10 cellular contexts compared by ENCODE assay signal in the genomic region with DNA sequence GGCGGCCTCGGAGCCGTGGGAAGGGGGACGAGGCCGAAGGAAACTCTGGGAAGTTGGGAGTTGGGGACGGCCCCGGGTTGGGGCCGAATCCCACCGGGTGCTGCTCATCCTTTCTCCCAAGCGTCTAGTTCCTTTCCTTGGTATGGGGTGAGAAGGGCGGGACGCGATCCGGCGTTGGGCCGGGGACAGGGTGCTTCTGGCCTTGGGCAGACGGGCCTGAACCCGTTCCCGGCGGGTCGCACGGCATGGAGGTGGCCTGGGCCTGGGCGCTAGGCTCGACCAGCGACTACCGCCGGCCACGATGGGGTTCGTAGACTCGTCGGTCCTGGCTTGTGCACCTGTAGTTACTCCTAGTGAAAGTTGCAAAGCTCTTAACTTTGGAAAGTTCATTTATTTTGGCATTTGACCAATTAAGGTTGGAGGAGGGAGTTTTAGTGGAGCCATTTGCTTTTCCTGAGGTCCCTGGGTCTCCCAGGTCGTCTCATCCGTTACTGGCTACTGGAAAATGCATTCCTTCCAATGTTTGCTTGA. TPM values are rescaled to one million over a fixed set of nuclear protein-coding genes. Genes with fewer than 3 reads are reported as not detected.
DNase-seq lines count a peak whose midpoint lies in the region; ATAC-seq, FAIRE-seq and TF ChIP-seq lines count a peak whose summit lies in the region.
"Had no signal": no experiment of that assay in that cellular context is flagged by ENCODE, and none has a peak within 500 bp of the region (broad histone marks: within the 10 kb centered on the region; RNA-seq: fewer than 3 reads in every experiment).

No MANE protein-coding gene starts in this region.

- ATAC-seq in stimulated activated memory B cell treated with anti-CD40 and anti-IgM and Interleukin-4, amounts not matched to agents 10 μg/mL and 1 μg/mL and 100 μg/mL, for 72 hours: no peak

- peak overlapping the region; percentile 52 for H3K4me3 ChIP-seq in astrocyte of the cerebellum (ENCODE audit: low read depth, low read length)
- H3K4me3 ChIP-seq in kidney epithelial cell (ENCODE audit: low read depth, low read length): peak overlapping the region; percentile 41

- no peaks in the 10 kb centered on the region for H3K36me3 Mint-ChIP-seq in T-helper 2 cell treated with Interferon-gamma antibody and Interleukin-4, amounts not matched to agents 5 μg/mL and 100 μg/mL, for 36 hours (ENCODE audit: low read depth)
- no peaks in the 10 kb centered on the region for H3K36me3 Mint-ChIP-seq in stimulated activated memory B cell treated with anti-CD40 and anti-IgM and Interleukin-4, amounts not matched to agents 10 μg/mL and 1 μg/mL and 100 μg/mL, for 72 hours

- no peak for DNase-seq in T-helper 2 cell treated with Interferon-gamma antibody and Interleukin-4, amounts not matched to agents 5 μg/mL and 100 μg/mL, for 36 hours (ENCODE audit: low spot score)
- DNase-seq in T-helper 2 cell (no peak), astrocyte of the cerebellum (ENCODE audit: low read depth) (no peak), kidney epithelial cell (ENCODE audit: low read depth) (no peak), foreskin melanocyte (no peak), T-helper 9 cell (no peak), GM19239 (ENCODE audit: insufficient read length, low spot score) (no peak)
- DNase-seq: activated naive CD4-positive, alpha-beta T cell treated with Interleukin-2 at 50 U/mL for 16 hours had no signal

- peak overlapping the region; percentile 38 for H3K4me3 Mint-ChIP-seq in T-helper 2 cell treated with Interferon-gamma antibody and Interleukin-4, amounts not matched to agents 5 μg/mL and 100 μg/mL, for 36 hours
- peak overlapping the region; percentile 71 for H3K4me3 Mint-ChIP-seq in stimulated activated memory B cell treated with anti-CD40 and anti-IgM and Interleukin-4, amounts not matched to agents 10 μg/mL and 1 μg/mL and 100 μg/mL, for 72 hours
- H3K4me3 Mint-ChIP-seq: stimulated activated naive CD8-positive, alpha-beta T cell treated with anti-CD3 and anti-CD28 coated beads, Interleukin-15, Interleukin-2, amounts not matched to agents 100 ng/mL and 50 ng/mL, for 24 hours had no signal

- H3K27me3 Mint-ChIP-seq in T-helper 2 cell treated with Interferon-gamma antibody and Interleukin-4, amounts not matched to agents 5 μg/mL and 100 μg/mL, for 36 hours (ENCODE audit: low read depth): peaks cover 45% of the 10 kb centered on the region
- peaks cover 51% of the 10 kb centered on the region for H3K27me3 Mint-ChIP-seq in stimulated activated memory B cell treated with anti-CD40 and anti-IgM and Interleukin-4, amounts not matched to agents 10 μg/mL and 1 μg/mL and 100 μg/mL, for 72 hours

- H3K4me1 Mint-ChIP-seq in T-helper 2 cell treated with Interferon-gamma antibody and Interleukin-4, amounts not matched to agents 5 μg/mL and 100 μg/mL, for 36 hours (ENCODE audit: low read depth): no peaks in the 10 kb centered on the region
- peaks cover 6% of the 10 kb centered on the region for H3K4me1 Mint-ChIP-seq in stimulated activated memory B cell treated with anti-CD40 and anti-IgM and Interleukin-4, amounts not matched to agents 10 μg/mL and 1 μg/mL and 100 μg/mL, for 72 hours

- no peaks in the 10 kb centered on the region for H3K9me3 Mint-ChIP-seq in T-helper 2 cell treated with Interferon-gamma antibody and Interleukin-4, amounts not matched to agents 5 μg/mL and 100 μg/mL, for 36 hours
- H3K9me3 Mint-ChIP-seq in stimulated activated memory B cell treated with anti-CD40 and anti-IgM and Interleukin-4, amounts not matched to agents 10 μg/mL and 1 μg/mL and 100 μg/mL, for 72 hours: peaks cover 4% of the 10 kb centered on the region
- H3K9me3 Mint-ChIP-seq: stimulated activated naive CD8-positive, alpha-beta T cell treated with anti-CD3 and anti-CD28 coated beads, Interleukin-15, Interleukin-2, amounts not matched to agents 100 ng/mL and 50 ng/mL, for 24 hours had no signal

- H3K27ac Mint-ChIP-seq in T-helper 2 cell treated with Interferon-gamma antibody and Interleukin-4, amounts not matched to agents 5 μg/mL and 100 μg/mL, for 36 hours: no peak overlapping the region
- no peak overlapping the region for H3K27ac Mint-ChIP-seq in stimulated activated memory B cell treated with anti-CD40 and anti-IgM and Interleukin-4, amounts not matched to agents 10 μg/mL and 1 μg/mL and 100 μg/mL, for 72 hours
- H3K27ac Mint-ChIP-seq: stimulated activated naive CD8-positive, alpha-beta T cell treated with anti-CD3 and anti-CD28 coated beads, Interleukin-15, Interleukin-2, amounts not matched to agents 100 ng/mL and 50 ng/mL, for 24 hours had no signal

- no peaks in the 10 kb centered on the region for H3K36me3 ChIP-seq in kidney epithelial cell (ENCODE audit: control insufficient read depth, insufficient read depth, low read length)

- peaks cover 20% of the 10 kb centered on the region for H3K27me3 ChIP-seq in kidney epithelial cell (ENCODE audit: control insufficient read depth, insufficient read depth, low read length)

- no peak for FAIRE-seq in GM19239 (lab: Jason Lieb, UNC)

- in situ Hi-C loops in astrocyte of the cerebellum (cut with HindIII; ENCODE audit: low sequenced_read_pairs): no loop called here

- TF ChIP-seq CTCF in astrocyte of the cerebellum (IDR thresholded peaks at IDR 0.05; ENCODE audit: low read depth, low read length, missing control alignments): no peak
- no peak for TF ChIP-seq CTCF in kidney epithelial cell (IDR thresholded peaks at IDR 0.05; ENCODE audit: insufficient read depth, low read length, poor library complexity, severe bottlenecking)

RNA-seq across cellular contexts. Expression of gene SYT9, which starts 1.0 kb away (rescaled TPM):
- 1.0 and 1.2 TPM in 2 replicates for total RNA-seq in kidney epithelial cell
